ENCODE assay signal across 20 cellular contexts in the genomic region with DNA sequence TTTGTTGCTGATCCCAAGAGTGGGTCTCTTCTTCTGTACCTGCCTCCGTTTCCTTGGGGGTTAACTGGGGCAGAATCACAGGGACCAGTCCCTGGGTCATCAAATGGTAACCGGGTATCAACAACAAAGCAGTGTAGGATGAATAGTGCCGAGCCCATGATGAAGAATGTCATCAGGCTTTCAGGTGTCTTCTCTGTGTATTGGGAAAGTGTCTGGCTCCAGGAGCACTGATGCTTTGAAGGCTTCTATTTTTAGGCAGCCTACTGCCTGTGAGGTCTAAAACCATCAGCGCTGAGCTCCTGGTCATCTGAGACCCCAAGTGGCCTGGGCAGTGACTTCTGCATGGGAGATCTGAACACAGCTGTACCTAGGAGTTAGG. TPM values are rescaled to one million over a fixed set of nuclear protein-coding genes. Genes with fewer than 3 reads are reported as not detected.
"Had no signal": no experiment of that assay in that cellular context is flagged by ENCODE, and none has a peak within 500 bp of the region (broad histone marks: within the 10 kb centered on the region; RNA-seq: fewer than 3 reads in every experiment).

No MANE protein-coding gene starts in this region.

- H3K4me3 ChIP-seq: body of pancreas had no signal

- DNase-seq: activated CD4-positive, alpha-beta T cell treated with anti-CD3 and anti-CD28 coated beads, Interleukin-2, amount 10 ng/mL, durations not matched to agents 24 days and 14 days; activated T-cell treated with anti-CD3 and anti-CD28 coated beads, Interleukin-2, amount 50 U/mL, for 1 hour; central memory CD4-positive, alpha-beta T cell; cortex of kidney; effector CD8-positive, alpha-beta T cell; foreskin melanocyte; left colon; retina; stimulated activated CD4-positive, alpha-beta T cell treated with anti-CD3 and anti-CD28 coated beads, Interleukin-15, amount 100 ng/mL, for 24 hours; stimulated activated CD4-positive, alpha-beta T cell treated with anti-CD3 and anti-CD28 coated beads, Interleukin-4, amount 100 ng/mL, for 1 hour; stimulated activated naive B cell treated with anti-CD40 and anti-IgM and Interleukin-4, amounts not matched to agents 10 μg/mL and 1 μg/mL and 100 μg/mL, for 72 hours; T-helper 2 cell had no signal

- H3K4me3 Mint-ChIP-seq: activated CD4-positive, alpha-beta T cell treated with anti-CD3 and anti-CD28 coated beads, Interleukin-2, amount 10 ng/mL, durations not matched to agents 24 days and 14 days; activated naive CD4-positive, alpha-beta T cell treated with anti-CD3 and anti-CD28 coated beads, Interleukin-2, amount 50 U/mL, for 24 hours; stimulated activated naive B cell treated with anti-CD40 and anti-IgM and Interleukin-4, amounts not matched to agents 10 μg/mL and 1 μg/mL and 100 μg/mL, for 72 hours; WTC11 had no signal

- H3K9me3 ChIP-seq: body of pancreas had no signal

- H3K27ac Mint-ChIP-seq: activated CD4-positive, alpha-beta T cell treated with anti-CD3 and anti-CD28 coated beads, Interleukin-2, amount 10 ng/mL, durations not matched to agents 24 days and 14 days; activated naive CD4-positive, alpha-beta T cell treated with anti-CD3 and anti-CD28 coated beads, Interleukin-2, amount 50 U/mL, for 24 hours; activated T-helper 2 cell treated with anti-CD3 and anti-CD28 coated beads, Interferon-gamma antibody, Interleukin-2, Interleukin-4, amounts not matched to agents 10 μg/mL and 5 μg/mL and 100 μg/mL, durations not matched to agents 14 hours and 24 hours and 36 hours; stimulated activated naive B cell treated with anti-CD40 and anti-IgM and Interleukin-4, amounts not matched to agents 10 μg/mL and 1 μg/mL and 100 μg/mL, for 72 hours; WTC11 had no signal

- H3K27me3 ChIP-seq: body of pancreas had no signal

- H3K36me3 Mint-ChIP-seq: activated naive CD4-positive, alpha-beta T cell treated with anti-CD3 and anti-CD28 coated beads, Interleukin-2, amount 50 U/mL, for 24 hours; stimulated activated naive B cell treated with anti-CD40 and anti-IgM and Interleukin-4, amounts not matched to agents 10 μg/mL and 1 μg/mL and 100 μg/mL, for 72 hours; WTC11 had no signal

- ATAC-seq: stimulated activated naive B cell treated with anti-CD40 and anti-IgM and Interleukin-4, amounts not matched to agents 10 μg/mL and 1 μg/mL and 100 μg/mL, for 72 hours; WTC11 had no signal

- H3K9me3 Mint-ChIP-seq: activated CD4-positive, alpha-beta T cell treated with anti-CD3 and anti-CD28 coated beads, Interleukin-2, amount 10 ng/mL, durations not matched to agents 24 days and 14 days; activated naive CD4-positive, alpha-beta T cell treated with anti-CD3 and anti-CD28 coated beads, Interleukin-2, amount 50 U/mL, for 24 hours; activated T-helper 2 cell treated with anti-CD3 and anti-CD28 coated beads, Interferon-gamma antibody, Interleukin-2, Interleukin-4, amounts not matched to agents 10 μg/mL and 5 μg/mL and 100 μg/mL, durations not matched to agents 14 hours and 24 hours and 36 hours; stimulated activated naive B cell treated with anti-CD40 and anti-IgM and Interleukin-4, amounts not matched to agents 10 μg/mL and 1 μg/mL and 100 μg/mL, for 72 hours had no signal

- H3K4me1 Mint-ChIP-seq: activated CD4-positive, alpha-beta T cell treated with anti-CD3 and anti-CD28 coated beads, Interleukin-2, amount 10 ng/mL, durations not matched to agents 24 days and 14 days; activated naive CD4-positive, alpha-beta T cell treated with anti-CD3 and anti-CD28 coated beads, Interleukin-2, amount 50 U/mL, for 24 hours; stimulated activated naive B cell treated with anti-CD40 and anti-IgM and Interleukin-4, amounts not matched to agents 10 μg/mL and 1 μg/mL and 100 μg/mL, for 72 hours; WTC11 had no signal

RNA-seq across cellular contexts. Expression of a gene that starts 48.2 kb away (rescaled TPM):
- total RNA-seq: activated CD4-positive, alpha-beta T cell treated with anti-CD3 and anti-CD28 coated beads, Interleukin-2, amount 10 ng/mL, durations not matched to agents 24 days and 14 days; activated CD8-positive, alpha-beta memory T cell treated with anti-CD3 and anti-CD28 coated beads for 36 hours; skeletal muscle tissue; subcutaneous adipose tissue had no signal
- polyA plus RNA-seq: fibroblast of lung had no signal
